19 cellular contexts compared by ENCODE assay signal in the genomic region with DNA sequence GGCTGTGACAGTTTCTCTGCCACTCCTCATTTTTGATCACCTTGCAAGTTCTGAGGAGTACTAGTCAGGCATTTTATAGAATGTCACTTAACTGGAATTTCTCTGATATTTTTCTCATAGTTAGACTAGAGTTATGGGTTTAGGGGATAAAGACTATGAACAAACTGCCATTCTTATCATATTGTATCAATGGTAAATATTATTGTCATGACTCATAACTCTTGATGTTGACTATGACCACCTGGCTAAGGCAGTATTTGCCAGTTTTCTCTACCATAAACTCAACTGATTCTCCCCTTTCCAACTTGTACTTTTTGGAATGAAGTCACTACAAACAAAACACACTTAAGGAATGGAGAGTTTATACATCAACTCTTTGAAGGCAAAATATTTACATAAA. TPM values are rescaled to one million over a fixed set of nuclear protein-coding genes. Genes with fewer than 3 reads are reported as not detected.
DNase-seq lines count a peak whose midpoint lies in the region; FAIRE-seq and TF ChIP-seq lines count a peak whose summit lies in the region.
"Had no signal": no experiment of that assay in that cellular context is flagged by ENCODE, and none has a peak within 500 bp of the region (broad histone marks: within the 10 kb centered on the region; RNA-seq: fewer than 3 reads in every experiment).

No MANE protein-coding gene starts in this region.

- DNase-seq in DMS53 treated with DMSO at 0.1 percent for 48 hours (lab: John Stamatoyannopoulos, UW; ENCODE audit: unreplicated experiment) (peak; percentile 35), LNCaP clone FGC (ENCODE audit: low read depth) (peak; percentile 32), bronchial epithelial cell (ENCODE audit: low read depth) (peak; percentile 33), HPDE6-E6E7 (ENCODE audit: extremely low spot score) (no peak), T-helper 2 cell (no peak), GM19238 (ENCODE audit: insufficient read length, low spot score) (no peak)
- DNase-seq: AML-193; Caco-2; CD4-positive, alpha-beta T cell; DMS79 treated with DMSO at 0.1 percent for 48 hours; GF-D8; GM23248; IMR-90 had no signal

- FAIRE-seq in bronchial epithelial cell (lab: Jason Lieb, UNC): no peak
- FAIRE-seq: A204.1, D721Med, HTR-8/SVneo, K562 had no signal

- H3K4me3 ChIP-seq in LNCaP clone FGC (ENCODE audit: low read depth, low read length) (no peak overlapping the region), bronchial epithelial cell (ENCODE audit: low read depth, low read length) (no peak overlapping the region)
- H3K4me3 ChIP-seq: GM23248, HAP-1, K562 had no signal

- TF ChIP-seq CTCF in LNCaP clone FGC (IDR thresholded peaks at IDR 0.05; ENCODE audit: control insufficient read depth, extremely low read depth, insufficient read depth) (no peak), bronchial epithelial cell (IDR thresholded peaks at IDR 0.05; ENCODE audit: insufficient read depth, low read length, severe bottlenecking) (no peak)

- no peaks in the 10 kb centered on the region for H3K36me3 ChIP-seq in bronchial epithelial cell (ENCODE audit: control insufficient read depth, insufficient read depth, low read length)
- H3K36me3 ChIP-seq: HAP-1 had no signal

- H3K27me3 ChIP-seq in bronchial epithelial cell (ENCODE audit: control insufficient read depth, insufficient read depth, low read length): no peaks in the 10 kb centered on the region

RNA-seq across cellular contexts. Expression of a gene that starts 22.7 kb away (rescaled TPM):
- not detected in 2 replicates for total RNA-seq in bronchial epithelial cell
- total RNA-seq: Caco-2; CD4-positive, alpha-beta T cell; GM23248; H4; IMR-90; K562 had no signal

RNA-seq across cellular contexts. Expression of a gene that starts 49.8 kb away (rescaled TPM):
- not detected in 2 replicates for total RNA-seq in bronchial epithelial cell
- total RNA-seq: Caco-2; CD4-positive, alpha-beta T cell; GM23248; H4; IMR-90; K562 had no signal

RNA-seq across cellular contexts. Expression of a gene that starts 57.2 kb away (rescaled TPM):
- total RNA-seq in bronchial epithelial cell: not detected in 2 replicates
- total RNA-seq: Caco-2; CD4-positive, alpha-beta T cell; GM23248; H4; IMR-90; K562 had no signal

Comparison
In these comparisons a context has a peak if more than half of its experiments do, and no peak if none do; other contexts are left out.
1. DNase-seq: peak in DMS53 treated with DMSO at 0.1 percent for 48 hours (single experiment), LNCaP clone FGC (single experiment) and bronchial epithelial cell (single experiment); none in HPDE6-E6E7 (single experiment), T-helper 2 cell (0 of 5) and GM19238 (single experiment).